8 cellular contexts compared by ENCODE assay signal in the genomic region with DNA sequence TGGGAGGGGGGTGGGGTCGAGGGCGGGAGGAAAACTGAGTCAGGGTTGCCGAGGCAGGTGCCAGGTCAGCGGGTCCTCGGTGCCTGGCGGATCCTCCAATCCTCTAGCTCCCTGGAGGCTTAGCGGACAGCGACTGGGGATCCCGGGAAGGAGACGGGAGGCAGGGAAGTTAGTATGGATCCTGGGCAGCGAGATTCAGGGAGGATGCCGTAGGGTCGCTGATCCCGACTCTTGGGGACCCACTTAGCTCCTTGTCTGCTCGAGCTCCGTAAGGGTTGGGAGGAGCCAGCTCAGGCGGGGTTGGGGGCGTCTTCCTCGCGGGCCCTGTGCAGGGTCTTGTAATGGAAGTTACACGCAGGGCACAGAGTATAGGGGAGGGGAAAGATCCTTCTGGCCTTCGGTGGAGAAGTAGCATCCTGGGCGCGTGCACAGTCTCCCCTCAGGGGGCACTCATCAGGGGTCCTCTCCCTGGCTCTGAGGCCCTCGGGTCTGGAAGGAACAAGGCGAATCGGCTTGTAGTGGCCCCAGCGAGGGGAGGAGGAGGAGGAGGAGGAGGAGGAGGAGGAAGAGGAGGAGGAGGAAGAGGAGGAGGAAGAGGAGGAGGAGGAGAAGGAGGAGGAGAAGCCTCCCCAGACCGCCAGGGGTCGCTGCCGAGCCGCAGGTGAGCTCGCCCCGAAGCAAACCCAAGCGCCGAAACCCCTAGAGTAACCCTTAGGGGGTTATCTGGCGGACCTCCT. TPM values are rescaled to one million over a fixed set of nuclear protein-coding genes. Genes with fewer than 3 reads are reported as not detected.
DNase-seq lines count a peak whose midpoint lies in the region; ATAC-seq, FAIRE-seq and TF ChIP-seq lines count a peak whose summit lies in the region.

No MANE protein-coding gene starts in this region.

- H3K4me3 Mint-ChIP-seq in natural killer cell = peak overlapping the region; percentile 81

- H3K4me1 ChIP-seq in A549 (no peaks in the 10 kb centered on the region), endothelial cell of umbilical vein (ENCODE audit: control insufficient read depth, extremely low read depth, insufficient read depth, low read length) (no peaks in the 10 kb centered on the region)

- POLR2A ChIA-PET in A549 (lab: Yijun Ruan, JAX) (interaction anchor here (0.6 to 1.0 kb wide), 2 partner anchors 66 to 317 kb away, joined by 3 to 4 read pairs; no protein-coding TSS in a partner anchor), endothelial cell of umbilical vein (lab: Charles Lee) (interaction anchor here (0.5 to 0.6 kb wide), 3 partner anchors 327 to 1736 kb away, joined by 3 to 5 read pairs (median 3); no protein-coding TSS in a partner anchor)

- peak; percentile 62 to 79 for ATAC-seq in A549
- peak; percentile 52 to 63 (median 55) for ATAC-seq in natural killer cell
- ATAC-seq in HG03097 (IDR thresholded peaks at IDR 0.05; ENCODE audit: low FRiP score, unreplicated experiment) = no peak

- no peaks in the 10 kb centered on the region for H3K9me3 Mint-ChIP-seq in natural killer cell

- no TSS peak for BruUV-seq in endothelial cell of umbilical vein (replicated peaks; lab: Mats Ljungman, UMichigan)

- TF ChIP-seq CTCF in A549 (IDR thresholded peaks at IDR 0.05) (peak; percentile 85), endothelial cell of umbilical vein (IDR thresholded peaks at IDR 0.05; ENCODE audit: extremely low read depth in 1 of 2, insufficient read depth in 1 of 2, low read depth in 1 of 2, low read length in 2 of 2) (peak; percentile 53 to 77), natural killer cell (IDR thresholded peaks at IDR 0.05) (peak; percentile 73)

- 2% methylated on average over 35 of the region's 37 CpGs for WGBS in A549 (ENCODE audit: missing lambda C conversion rate)

- H3K79me2 ChIP-seq in endothelial cell of umbilical vein (ENCODE audit: control insufficient read depth, insufficient read depth, low read length) = no peaks in the 10 kb centered on the region

- peak; percentile 77 to 84 for TF ChIP-seq RAD21 in A549 (conservative IDR thresholded peaks at IDR 0.05 in 1 of 2, IDR thresholded peaks at IDR 0.05 in 1 of 2)

- intact Hi-C loops in endothelial cell of umbilical vein (cut with micrococcal nuclease) = loop anchor here (1.0 to 5.0 kb wide), 5 partner anchors 35 to 326 kb away; no protein-coding TSS in a partner anchor
- intact Hi-C loops in natural killer cell (cut with micrococcal nuclease) = loop anchor here (2.0 to 10.0 kb wide), 3 partner anchors 65 to 662 kb away; partner anchors contain the start of genes NCOA5 and TP53RK

- H3K36me3 ChIP-seq in endothelial cell of umbilical vein (ENCODE audit: control insufficient read depth in 2 of 2, extremely low read depth in 1 of 2, insufficient read depth in 2 of 2, low read length in 2 of 2) = no peaks in the 10 kb centered on the region

- H3K9me3 ChIP-seq in A549 (no peaks in the 10 kb centered on the region), endothelial cell of umbilical vein (replicated peaks; ENCODE audit: control insufficient read depth, insufficient read depth, low read length) (no peaks in the 10 kb centered on the region)

- H3K9ac ChIP-seq in endothelial cell of umbilical vein (replicated peaks; ENCODE audit: extremely low read depth, insufficient read depth, low read length) = no peak overlapping the region

- dilution Hi-C loops in endothelial cell of umbilical vein (cut with MboI; ENCODE audit: extremely low pct_ligation_motif_present, low sequenced_read_pairs) = no loop called here

- H3K27me3 ChIP-seq in endothelial cell of umbilical vein (ENCODE audit: control insufficient read depth in 2 of 2, insufficient read depth in 2 of 2, low read length in 2 of 2) = peaks cover 10 to 22% of the 10 kb centered on the region in 2 experiments

- H3K36me3 Mint-ChIP-seq in natural killer cell = no peaks in the 10 kb centered on the region

- TF ChIP-seq EP300 in A549 (IDR thresholded peaks at IDR 0.05) = no peak

- H3K4me2 ChIP-seq in A549 = peak overlapping the region; percentile 85
- peak overlapping the region; percentile 15 for H3K4me2 ChIP-seq in endothelial cell of umbilical vein (ENCODE audit: insufficient read depth, low read length)

- DNase-seq in A549 (ENCODE audit: low read depth in 1 of 2, low spot score in 1 of 2) (peak; percentile 51 to 56), GM18507 (ENCODE audit: extremely low spot score, insufficient read length, low read depth) (peak; percentile 68), NCI-H82 (lab: John Stamatoyannopoulos, UW) (peak; percentile 80), endothelial cell of umbilical vein (ENCODE audit: low read depth, low spot score) (no peak), natural killer cell (peak; percentile 68)
- peak; percentile 94 for DNase-seq in activated CD8-positive, alpha-beta memory T cell treated with anti-CD3 and anti-CD28 coated beads, Interleukin-2, amount 50 U/mL, for 48 hours
- peak; percentile 69 for DNase-seq in stimulated activated naive CD4-positive, alpha-beta T cell treated with Interleukin-2 at 50 U/mL for 16 hours (lab: John Stamatoyannopoulos, UW)

- H3K27ac Mint-ChIP-seq in natural killer cell = no peak overlapping the region

- peak overlapping the region in 1 of 2 experiments; percentile 88; a peak in 3 of 6 replicates for H3K27ac ChIP-seq in A549
- H3K27ac ChIP-seq in endothelial cell of umbilical vein (ENCODE audit: insufficient read depth, low read depth, low read length) = no peak overlapping the region

- H3K27me3 Mint-ChIP-seq in natural killer cell (ENCODE audit: low read depth in 2 of 2) = peaks cover 42 to 69% of the 10 kb centered on the region in 2 donors

- CTCF ChIA-PET in A549 (lab: Yijun Ruan, JAX) = interaction anchor here (0.6 to 4.0 kb wide), 55 partner anchors 9 to 686 kb away, joined by 3 to 40 read pairs (median 4); partner anchors contain the start of gene ELMO2
- CTCF ChIA-PET in endothelial cell of umbilical vein (lab: Charles Lee) = interaction anchor here (0.6 to 1.9 kb wide), 33 partner anchors 9 to 416 kb away, joined by 3 to 34 read pairs (median 4); partner anchors contain the start of gene MMP9

- H2AFZ ChIP-seq in endothelial cell of umbilical vein (ENCODE audit: low read depth, low read length) = no peak overlapping the region

- no peaks in the 10 kb centered on the region for H3K9me1 ChIP-seq in endothelial cell of umbilical vein (replicated peaks; ENCODE audit: control insufficient read depth, extremely low read depth, insufficient read depth, low read length)

- FAIRE-seq in A549 (lab: Jason Lieb, UNC) = no peak
- peak; percentile 9 for FAIRE-seq in GM18507 (lab: Jason Lieb, UNC)
- no peak for FAIRE-seq in endothelial cell of umbilical vein (lab: Jason Lieb, UNC)

- TF ChIP-seq POLR2A in A549 (IDR thresholded peaks at IDR 0.05; ENCODE audit: low read length) (no peak), endothelial cell of umbilical vein (IDR thresholded peaks at IDR 0.05; ENCODE audit: low read depth, low read length) (no peak)

- no peaks in the 10 kb centered on the region for H4K20me1 ChIP-seq in endothelial cell of umbilical vein (replicated peaks; ENCODE audit: control insufficient read depth, extremely low read depth, insufficient read depth, low read length)

- peak overlapping the region; percentile 60 for H3K4me3 ChIP-seq in A549
- H3K4me3 ChIP-seq in endothelial cell of umbilical vein (replicated peaks in 1 of 3; ENCODE audit: insufficient read depth in 1 of 3, low read depth in 1 of 3, low read length in 3 of 3) = no peak overlapping the region

- peaks cover 25 to 26% of the 10 kb centered on the region in 2 donors for H3K4me1 Mint-ChIP-seq in natural killer cell

RNA-seq across cellular contexts. Expression of gene SLC12A5, which starts 6.4 kb away (rescaled TPM):
- 3.0 and 3.5 TPM in 2 replicates for polyA plus RNA-seq in A549 (2011; rRNA removed)
- 12.7 and 14.6 TPM in 2 replicates for polyA plus RNA-seq in A549 (2012; cell fraction: cytosol; rRNA removed)
- polyA plus RNA-seq in A549 (2012; cell fraction: nucleus; rRNA removed) = 6.4 and 6.7 TPM in 2 replicates
- polyA plus RNA-seq in A549 (2017; fragmentation: RNase III; extraction: RNeasy Plus Mini Kit Qiagen cat#74134 plus additional on column Dnase treatment) = 10.8 to 11.7 TPM (median 11.5 TPM) in 3 replicates
- 2.9 and 4.9 TPM in 2 replicates for polyA minus RNA-seq in A549 (2011; rRNA and poly(A)+ RNA removed)
- 1.6 and 1.8 TPM in 2 replicates for total RNA-seq in endothelial cell of umbilical vein
- polyA plus RNA-seq in endothelial cell of umbilical vein = 1.8 and 2.3 TPM in 2 replicates
- 1.8 and 1.9 TPM in 2 replicates for polyA plus RNA-seq in endothelial cell of umbilical vein (2011; cell fraction: cytosol; rRNA removed)
- 0.51 and 0.92 TPM in 2 replicates for polyA plus RNA-seq in endothelial cell of umbilical vein (2011; cell fraction: nucleus; rRNA removed)
- polyA plus RNA-seq in endothelial cell of umbilical vein (2012) = 4.4 and 7.1 TPM in 2 replicates
- polyA minus RNA-seq in endothelial cell of umbilical vein = 1.3 and 1.5 TPM in 2 replicates
- not detected for polyA minus RNA-seq in endothelial cell of umbilical vein (2011; cell fraction: cytosol; rRNA and poly(A)+ RNA removed)
- 0.24 and 0.43 TPM in 2 replicates for polyA minus RNA-seq in endothelial cell of umbilical vein (2011; cell fraction: nucleus; rRNA and poly(A)+ RNA removed)
- under 1 TPM in 1 of 3 donors, not detected in 2; 0.85 TPM for total RNA-seq in natural killer cell

RNA-seq across cellular contexts. Expression of gene MMP9, which starts 13.9 kb away (rescaled TPM):
- polyA plus RNA-seq in A549 (2011; rRNA removed) (0.09 and 0.12 TPM in 2 replicates), A549 (2017; fragmentation: RNase III; extraction: RNeasy Plus Mini Kit Qiagen cat#74134 plus additional on column Dnase treatment) (0.06 to 0.34 TPM (median 0.24 TPM) in 3 replicates), endothelial cell of umbilical vein (not detected in 2 replicates)
- 0.14 and 0.16 TPM in 2 replicates for polyA plus RNA-seq in A549 (2012; cell fraction: cytosol; rRNA removed)
- 0.43 and 0.44 TPM in 2 replicates for polyA plus RNA-seq in A549 (2012; cell fraction: nucleus; rRNA removed)
- polyA minus RNA-seq in A549 (2011; rRNA and poly(A)+ RNA removed) = 0.21 TPM in 1 of 2 replicates, not detected in the other
- total RNA-seq in endothelial cell of umbilical vein (not detected in 2 replicates), natural killer cell (1 to 10 TPM; 2.0 to 2.8 (median 2.8) TPM)
- not detected in 2 replicates for polyA plus RNA-seq in endothelial cell of umbilical vein (2011; cell fraction: cytosol; rRNA removed)
- polyA plus RNA-seq in endothelial cell of umbilical vein (2011; cell fraction: nucleus; rRNA removed) = not detected in 2 replicates
- polyA plus RNA-seq in endothelial cell of umbilical vein (2012) = not detected in 2 replicates
- polyA minus RNA-seq in endothelial cell of umbilical vein = not detected in 2 replicates
- polyA minus RNA-seq in endothelial cell of umbilical vein (2011; cell fraction: cytosol; rRNA and poly(A)+ RNA removed) = not detected
- polyA minus RNA-seq in endothelial cell of umbilical vein (2011; cell fraction: nucleus; rRNA and poly(A)+ RNA removed) = not detected in 2 replicates

RNA-seq across cellular contexts. Expression of gene ZNF335, which starts 50.6 kb away (rescaled TPM):
- polyA plus RNA-seq in A549 (2011; rRNA removed) (7.3 and 8.4 TPM in 2 replicates), A549 (2017; fragmentation: RNase III; extraction: RNeasy Plus Mini Kit Qiagen cat#74134 plus additional on column Dnase treatment) (9.1 to 10.3 TPM (median 9.3 TPM) in 3 replicates), endothelial cell of umbilical vein (17.3 and 20.4 TPM in 2 replicates)
- polyA plus RNA-seq in A549 (2012; cell fraction: cytosol; rRNA removed) = 15.0 and 17.8 TPM in 2 replicates
- polyA plus RNA-seq in A549 (2012; cell fraction: nucleus; rRNA removed) = 58.4 and 78.4 TPM in 2 replicates
- polyA minus RNA-seq in A549 (2011; rRNA and poly(A)+ RNA removed) = 22.3 and 31.1 TPM in 2 replicates
- total RNA-seq in endothelial cell of umbilical vein (22.8 and 23.9 TPM in 2 replicates), natural killer cell (100 to 1,000 TPM; 101 to 119 (median 102) TPM)
- 8.5 and 11.3 TPM in 2 replicates for polyA plus RNA-seq in endothelial cell of umbilical vein (2011; cell fraction: cytosol; rRNA removed)
- polyA plus RNA-seq in endothelial cell of umbilical vein (2011; cell fraction: nucleus; rRNA removed) = 59.6 and 68.7 TPM in 2 replicates
- polyA plus RNA-seq in endothelial cell of umbilical vein (2012) = 9.2 and 10.8 TPM in 2 replicates
- polyA minus RNA-seq in endothelial cell of umbilical vein = 24.7 and 32.9 TPM in 2 replicates
- 8.7 TPM for polyA minus RNA-seq in endothelial cell of umbilical vein (2011; cell fraction: cytosol; rRNA and poly(A)+ RNA removed)
- polyA minus RNA-seq in endothelial cell of umbilical vein (2011; cell fraction: nucleus; rRNA and poly(A)+ RNA removed) = 45.1 and 55.4 TPM in 2 replicates
